2 cellular contexts compared by ENCODE assay signal in the genomic region with DNA sequence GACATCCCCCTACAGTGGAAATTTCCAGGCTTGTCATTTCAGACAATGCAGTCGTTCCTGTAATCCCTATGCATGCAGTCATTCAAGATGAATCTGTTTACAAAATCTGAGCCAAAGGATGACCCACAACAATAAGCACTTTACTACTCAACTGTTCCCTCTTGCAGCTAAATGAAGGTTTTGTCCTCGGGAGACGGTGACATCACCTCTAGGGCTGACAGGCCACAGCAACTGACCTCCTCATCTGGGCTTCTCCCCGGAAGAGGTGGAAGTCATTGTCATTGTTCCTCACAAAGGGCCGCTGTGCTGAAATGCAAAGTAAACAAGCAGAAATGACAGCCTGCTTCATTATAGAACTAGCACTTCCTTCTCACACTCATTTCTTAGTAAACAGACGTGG.
TF ChIP-seq lines count a peak whose summit lies in the region.

No MANE protein-coding gene starts in this region.

TF ChIP-seq in SK-N-SH, 30 proteins besides CTCF, POLR2A, EP300 and RAD21 (continued from another document):
- TF ChIP-seq, protein P1, sequence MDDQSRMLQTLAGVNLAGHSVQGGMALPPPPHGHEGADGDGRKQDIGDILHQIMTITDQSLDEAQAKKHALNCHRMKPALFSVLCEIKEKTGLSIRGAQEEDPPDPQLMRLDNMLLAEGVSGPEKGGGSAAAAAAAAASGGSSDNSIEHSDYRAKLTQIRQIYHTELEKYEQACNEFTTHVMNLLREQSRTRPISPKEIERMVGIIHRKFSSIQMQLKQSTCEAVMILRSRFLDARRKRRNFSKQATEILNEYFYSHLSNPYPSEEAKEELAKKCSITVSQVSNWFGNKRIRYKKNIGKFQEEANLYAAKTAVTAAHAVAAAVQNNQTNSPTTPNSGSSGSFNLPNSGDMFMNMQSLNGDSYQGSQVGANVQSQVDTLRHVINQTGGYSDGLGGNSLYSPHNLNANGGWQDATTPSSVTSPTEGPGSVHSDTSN (IDR thresholded peaks at IDR 0.05), result no peak
- TF ChIP-seq, protein P2, sequence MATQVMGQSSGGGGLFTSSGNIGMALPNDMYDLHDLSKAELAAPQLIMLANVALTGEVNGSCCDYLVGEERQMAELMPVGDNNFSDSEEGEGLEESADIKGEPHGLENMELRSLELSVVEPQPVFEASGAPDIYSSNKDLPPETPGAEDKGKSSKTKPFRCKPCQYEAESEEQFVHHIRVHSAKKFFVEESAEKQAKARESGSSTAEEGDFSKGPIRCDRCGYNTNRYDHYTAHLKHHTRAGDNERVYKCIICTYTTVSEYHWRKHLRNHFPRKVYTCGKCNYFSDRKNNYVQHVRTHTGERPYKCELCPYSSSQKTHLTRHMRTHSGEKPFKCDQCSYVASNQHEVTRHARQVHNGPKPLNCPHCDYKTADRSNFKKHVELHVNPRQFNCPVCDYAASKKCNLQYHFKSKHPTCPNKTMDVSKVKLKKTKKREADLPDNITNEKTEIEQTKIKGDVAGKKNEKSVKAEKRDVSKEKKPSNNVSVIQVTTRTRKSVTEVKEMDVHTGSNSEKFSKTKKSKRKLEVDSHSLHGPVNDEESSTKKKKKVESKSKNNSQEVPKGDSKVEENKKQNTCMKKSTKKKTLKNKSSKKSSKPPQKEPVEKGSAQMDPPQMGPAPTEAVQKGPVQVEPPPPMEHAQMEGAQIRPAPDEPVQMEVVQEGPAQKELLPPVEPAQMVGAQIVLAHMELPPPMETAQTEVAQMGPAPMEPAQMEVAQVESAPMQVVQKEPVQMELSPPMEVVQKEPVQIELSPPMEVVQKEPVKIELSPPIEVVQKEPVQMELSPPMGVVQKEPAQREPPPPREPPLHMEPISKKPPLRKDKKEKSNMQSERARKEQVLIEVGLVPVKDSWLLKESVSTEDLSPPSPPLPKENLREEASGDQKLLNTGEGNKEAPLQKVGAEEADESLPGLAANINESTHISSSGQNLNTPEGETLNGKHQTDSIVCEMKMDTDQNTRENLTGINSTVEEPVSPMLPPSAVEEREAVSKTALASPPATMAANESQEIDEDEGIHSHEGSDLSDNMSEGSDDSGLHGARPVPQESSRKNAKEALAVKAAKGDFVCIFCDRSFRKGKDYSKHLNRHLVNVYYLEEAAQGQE (IDR thresholded peaks at IDR 0.05; ENCODE audit: low read depth, low read length), result no peak
- TF ChIP-seq RXRA (IDR thresholded peaks at IDR 0.05; ENCODE audit: borderline replicate concordance, low read depth) (no peak), TCF12 (IDR thresholded peaks at IDR 0.05) (no peak), CHD2 (IDR thresholded peaks at IDR 0.05; ENCODE audit: low read length, partially characterized antibody) (no peak), POLR2AphosphoS5 (IDR thresholded peaks at IDR 0.05; ENCODE audit: low read depth, low read length) (no peak), TAF1 (IDR thresholded peaks at IDR 0.05; ENCODE audit: borderline replicate concordance, low read depth, low read length) (no peak), MXI1 (IDR thresholded peaks at IDR 0.05; ENCODE audit: low read depth, low read length) (no peak), JUND (IDR thresholded peaks at IDR 0.05) (no peak)
- TF ChIP-seq, protein P3, sequence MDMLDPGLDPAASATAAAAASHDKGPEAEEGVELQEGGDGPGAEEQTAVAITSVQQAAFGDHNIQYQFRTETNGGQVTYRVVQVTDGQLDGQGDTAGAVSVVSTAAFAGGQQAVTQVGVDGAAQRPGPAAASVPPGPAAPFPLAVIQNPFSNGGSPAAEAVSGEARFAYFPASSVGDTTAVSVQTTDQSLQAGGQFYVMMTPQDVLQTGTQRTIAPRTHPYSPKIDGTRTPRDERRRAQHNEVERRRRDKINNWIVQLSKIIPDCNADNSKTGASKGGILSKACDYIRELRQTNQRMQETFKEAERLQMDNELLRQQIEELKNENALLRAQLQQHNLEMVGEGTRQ (IDR thresholded peaks at IDR 0.05; ENCODE audit: borderline replicate concordance, low read depth, low read length), result no peak

TF ChIP-seq in SK-N-SH treated with all-trans-retinoic acid at 6 μM for 48 hours, 23 proteins besides CTCF, POLR2A, EP300 and RAD21 (continued from another document):
- TF ChIP-seq, protein P4, sequence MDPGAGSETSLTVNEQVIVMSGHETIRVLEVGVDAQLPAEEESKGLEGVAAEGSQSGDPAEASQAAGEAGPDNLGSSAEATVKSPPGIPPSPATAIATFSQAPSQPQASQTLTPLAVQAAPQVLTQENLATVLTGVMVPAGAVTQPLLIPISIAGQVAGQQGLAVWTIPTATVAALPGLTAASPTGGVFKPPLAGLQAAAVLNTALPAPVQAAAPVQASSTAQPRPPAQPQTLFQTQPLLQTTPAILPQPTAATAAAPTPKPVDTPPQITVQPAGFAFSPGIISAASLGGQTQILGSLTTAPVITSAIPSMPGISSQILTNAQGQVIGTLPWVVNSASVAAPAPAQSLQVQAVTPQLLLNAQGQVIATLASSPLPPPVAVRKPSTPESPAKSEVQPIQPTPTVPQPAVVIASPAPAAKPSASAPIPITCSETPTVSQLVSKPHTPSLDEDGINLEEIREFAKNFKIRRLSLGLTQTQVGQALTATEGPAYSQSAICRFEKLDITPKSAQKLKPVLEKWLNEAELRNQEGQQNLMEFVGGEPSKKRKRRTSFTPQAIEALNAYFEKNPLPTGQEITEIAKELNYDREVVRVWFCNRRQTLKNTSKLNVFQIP (CRISPR knock-in tag; IDR thresholded peaks at IDR 0.05; ENCODE audit: borderline replicate concordance, low read depth), result no peak
- TF ChIP-seq GLIS3 (CRISPR knock-in tag; IDR thresholded peaks at IDR 0.05) (no peak), SNAI2 (CRISPR knock-in tag; IDR thresholded peaks at IDR 0.05) (no peak), ISL1 (CRISPR knock-in tag; IDR thresholded peaks at IDR 0.05) (no peak), ESRRG (CRISPR knock-in tag; IDR thresholded peaks at IDR 0.05) (no peak), PPARA (CRISPR knock-in tag; IDR thresholded peaks at IDR 0.05; ENCODE audit: borderline replicate concordance) (no peak), ZC3H10 (CRISPR knock-in tag; IDR thresholded peaks at IDR 0.05) (no peak), ZFP30 (CRISPR knock-in tag; IDR thresholded peaks at IDR 0.05) (no peak), ZFP3 (CRISPR knock-in tag; IDR thresholded peaks at IDR 0.05) (no peak), RARB (CRISPR knock-in tag; IDR thresholded peaks at IDR 0.05) (no peak)
- TF ChIP-seq, protein P5, sequence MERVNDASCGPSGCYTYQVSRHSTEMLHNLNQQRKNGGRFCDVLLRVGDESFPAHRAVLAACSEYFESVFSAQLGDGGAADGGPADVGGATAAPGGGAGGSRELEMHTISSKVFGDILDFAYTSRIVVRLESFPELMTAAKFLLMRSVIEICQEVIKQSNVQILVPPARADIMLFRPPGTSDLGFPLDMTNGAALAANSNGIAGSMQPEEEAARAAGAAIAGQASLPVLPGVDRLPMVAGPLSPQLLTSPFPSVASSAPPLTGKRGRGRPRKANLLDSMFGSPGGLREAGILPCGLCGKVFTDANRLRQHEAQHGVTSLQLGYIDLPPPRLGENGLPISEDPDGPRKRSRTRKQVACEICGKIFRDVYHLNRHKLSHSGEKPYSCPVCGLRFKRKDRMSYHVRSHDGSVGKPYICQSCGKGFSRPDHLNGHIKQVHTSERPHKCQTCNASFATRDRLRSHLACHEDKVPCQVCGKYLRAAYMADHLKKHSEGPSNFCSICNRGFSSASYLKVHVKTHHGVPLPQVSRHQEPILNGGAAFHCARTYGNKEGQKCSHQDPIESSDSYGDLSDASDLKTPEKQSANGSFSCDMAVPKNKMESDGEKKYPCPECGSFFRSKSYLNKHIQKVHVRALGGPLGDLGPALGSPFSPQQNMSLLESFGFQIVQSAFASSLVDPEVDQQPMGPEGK (CRISPR knock-in tag; IDR thresholded peaks at IDR 0.05; ENCODE audit: borderline replicate concordance), result no peak
- TF ChIP-seq, protein P6, sequence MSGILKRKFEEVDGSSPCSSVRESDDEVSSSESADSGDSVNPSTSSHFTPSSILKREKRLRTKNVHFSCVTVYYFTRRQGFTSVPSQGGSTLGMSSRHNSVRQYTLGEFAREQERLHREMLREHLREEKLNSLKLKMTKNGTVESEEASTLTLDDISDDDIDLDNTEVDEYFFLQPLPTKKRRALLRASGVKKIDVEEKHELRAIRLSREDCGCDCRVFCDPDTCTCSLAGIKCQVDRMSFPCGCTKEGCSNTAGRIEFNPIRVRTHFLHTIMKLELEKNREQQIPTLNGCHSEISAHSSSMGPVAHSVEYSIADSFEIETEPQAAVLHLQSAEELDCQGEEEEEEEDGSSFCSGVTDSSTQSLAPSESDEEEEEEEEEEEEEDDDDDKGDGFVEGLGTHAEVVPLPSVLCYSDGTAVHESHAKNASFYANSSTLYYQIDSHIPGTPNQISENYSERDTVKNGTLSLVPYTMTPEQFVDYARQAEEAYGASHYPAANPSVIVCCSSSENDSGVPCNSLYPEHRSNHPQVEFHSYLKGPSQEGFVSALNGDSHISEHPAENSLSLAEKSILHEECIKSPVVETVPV (CRISPR knock-in tag; IDR thresholded peaks at IDR 0.05), result no peak
- TF ChIP-seq, protein P7, sequence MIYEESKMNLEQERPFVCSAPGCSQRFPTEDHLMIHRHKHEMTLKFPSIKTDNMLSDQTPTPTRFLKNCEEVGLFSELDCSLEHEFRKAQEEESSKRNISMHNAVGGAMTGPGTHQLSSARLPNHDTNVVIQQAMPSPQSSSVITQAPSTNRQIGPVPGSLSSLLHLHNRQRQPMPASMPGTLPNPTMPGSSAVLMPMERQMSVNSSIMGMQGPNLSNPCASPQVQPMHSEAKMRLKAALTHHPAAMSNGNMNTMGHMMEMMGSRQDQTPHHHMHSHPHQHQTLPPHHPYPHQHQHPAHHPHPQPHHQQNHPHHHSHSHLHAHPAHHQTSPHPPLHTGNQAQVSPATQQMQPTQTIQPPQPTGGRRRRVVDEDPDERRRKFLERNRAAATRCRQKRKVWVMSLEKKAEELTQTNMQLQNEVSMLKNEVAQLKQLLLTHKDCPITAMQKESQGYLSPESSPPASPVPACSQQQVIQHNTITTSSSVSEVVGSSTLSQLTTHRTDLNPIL (CRISPR knock-in tag; IDR thresholded peaks at IDR 0.05; ENCODE audit: low read depth), result no peak
